20 cellular contexts compared by ENCODE assay signal in the genomic region with DNA sequence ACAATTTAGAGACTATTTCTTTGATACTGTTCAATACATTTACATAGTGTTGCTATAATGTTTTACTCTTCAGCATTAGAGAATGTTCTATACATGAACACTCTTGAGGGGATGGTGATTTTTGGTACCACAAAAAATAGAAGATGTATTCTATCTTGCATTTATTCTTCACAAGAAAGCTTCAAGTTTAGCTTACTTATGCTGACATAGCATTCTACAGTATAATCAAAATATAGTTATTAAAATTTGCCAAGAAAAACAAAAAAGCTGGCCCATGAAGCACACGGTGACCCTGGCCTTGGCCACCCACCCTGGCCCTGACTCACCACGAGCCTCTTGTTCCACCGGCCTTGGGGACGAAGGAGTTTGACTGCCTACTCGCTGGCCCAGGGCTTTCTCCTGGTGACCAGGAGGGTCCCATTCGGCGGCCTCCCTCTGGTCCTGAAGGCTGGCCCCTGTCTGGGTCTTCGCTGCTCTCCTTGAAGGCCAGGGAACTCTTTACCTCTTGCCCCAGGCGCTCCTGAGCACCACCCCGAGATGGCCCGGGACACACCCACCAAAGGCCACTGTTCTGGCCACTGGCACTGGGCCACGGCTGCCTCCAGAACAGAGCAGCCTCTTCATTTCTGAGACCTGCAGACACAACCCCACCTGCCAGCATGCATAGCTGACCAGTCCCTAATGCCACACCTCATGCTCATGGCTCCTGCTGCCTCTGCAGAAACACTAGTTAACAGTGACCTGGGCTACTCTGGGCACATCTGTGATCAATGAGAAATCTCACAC. TPM values are rescaled to one million over a fixed set of nuclear protein-coding genes. Genes with fewer than 3 reads are reported as not detected.
DNase-seq lines count a peak whose midpoint lies in the region; ATAC-seq and TF ChIP-seq lines count a peak whose summit lies in the region.
"Had no signal": no experiment of that assay in that cellular context is flagged by ENCODE, and none has a peak within 500 bp of the region (broad histone marks: within the 10 kb centered on the region; RNA-seq: fewer than 3 reads in every experiment).

No MANE protein-coding gene starts in this region.

- POLR2A ChIA-PET in activated CD4-positive, alpha-beta memory T cell treated with anti-CD3 and anti-CD28 coated beads, Interleukin-2, amount 10 ng/mL, durations not matched to agents 7 days and 5 days (lab: Charles Lee) = interaction anchor here (0.7 to 1.5 kb wide), 4 partner anchors 8 to 103 kb away, joined by 3 to 8 read pairs (median 4); partner anchors contain the start of genes ERN1 and PRR29
- POLR2A ChIA-PET in activated CD4-positive, alpha-beta memory T cell treated with anti-CD3 and anti-CD28 coated beads for 36 hours (lab: Charles Lee) = interaction anchor here (1.2 to 1.4 kb wide), 2 partner anchors 18 to 103 kb away, joined by 3 to 7 read pairs; no protein-coding TSS in a partner anchor

- no peaks in the 10 kb centered on the region for H3K9me3 Mint-ChIP-seq in activated CD4-positive, alpha-beta memory T cell treated with anti-CD3 and anti-CD28 coated beads, Interleukin-2, amount 10 ng/mL, durations not matched to agents 7 days and 5 days
- H3K9me3 Mint-ChIP-seq in activated CD4-positive, alpha-beta memory T cell treated with anti-CD3 and anti-CD28 coated beads for 36 hours = no peaks in the 10 kb centered on the region
- no peaks in the 10 kb centered on the region for H3K9me3 Mint-ChIP-seq in nephron
- H3K9me3 Mint-ChIP-seq: CD8-positive, alpha-beta memory T cell; H9; HFFc6 had no signal

- ATAC-seq in HG02678 (IDR thresholded peaks at IDR 0.05; ENCODE audit: unreplicated experiment) (no peak), esophagus mucosa (no peak)

- H3K27me3 Mint-ChIP-seq in activated CD4-positive, alpha-beta memory T cell treated with anti-CD3 and anti-CD28 coated beads, Interleukin-2, amount 10 ng/mL, durations not matched to agents 7 days and 5 days = no peaks in the 10 kb centered on the region
- H3K27me3 Mint-ChIP-seq in activated CD4-positive, alpha-beta memory T cell treated with anti-CD3 and anti-CD28 coated beads for 36 hours = no peaks in the 10 kb centered on the region
- H3K27me3 Mint-ChIP-seq in nephron (ENCODE audit: low read depth) = peaks cover 4% of the 10 kb centered on the region
- H3K27me3 Mint-ChIP-seq: CD8-positive, alpha-beta memory T cell had no signal

- H3K4me3 ChIP-seq in choroid plexus epithelial cell (ENCODE audit: low read depth, low read length) = no peak overlapping the region
- H3K4me3 ChIP-seq: BLaER1 treated with 17β-estradiol and CSF1 and Interleukin-3, amounts not matched to agents 10 nM and 100 nM; GM23248 had no signal

- peak overlapping the region; percentile 6 for H3K27ac Mint-ChIP-seq in activated CD4-positive, alpha-beta memory T cell treated with anti-CD3 and anti-CD28 coated beads, Interleukin-2, amount 10 ng/mL, durations not matched to agents 7 days and 5 days
- no peak overlapping the region for H3K27ac Mint-ChIP-seq in activated CD4-positive, alpha-beta memory T cell treated with anti-CD3 and anti-CD28 coated beads for 36 hours
- H3K27ac Mint-ChIP-seq in nephron = peak overlapping the region; percentile 74 to 81 (median 81)
- H3K27ac Mint-ChIP-seq: HFFc6 had no signal

- H3K4me3 Mint-ChIP-seq in activated CD4-positive, alpha-beta memory T cell treated with anti-CD3 and anti-CD28 coated beads, Interleukin-2, amount 10 ng/mL, durations not matched to agents 7 days and 5 days = no peak overlapping the region
- H3K4me3 Mint-ChIP-seq in activated CD4-positive, alpha-beta memory T cell treated with anti-CD3 and anti-CD28 coated beads for 36 hours = no peak overlapping the region
- H3K4me3 Mint-ChIP-seq in nephron = no peak overlapping the region
- H3K4me3 Mint-ChIP-seq: H9, HFFc6 had no signal

- H3K36me3 Mint-ChIP-seq in activated CD4-positive, alpha-beta memory T cell treated with anti-CD3 and anti-CD28 coated beads, Interleukin-2, amount 10 ng/mL, durations not matched to agents 7 days and 5 days (ENCODE audit: low read depth) = peaks cover 87% of the 10 kb centered on the region
- H3K36me3 Mint-ChIP-seq in activated CD4-positive, alpha-beta memory T cell treated with anti-CD3 and anti-CD28 coated beads for 36 hours = peaks cover 52% of the 10 kb centered on the region
- peaks cover 36% of the 10 kb centered on the region for H3K36me3 Mint-ChIP-seq in nephron (ENCODE audit: low read depth)

- TF ChIP-seq CTCF in choroid plexus epithelial cell (conservative IDR thresholded peaks at IDR 0.05; ENCODE audit: low read depth, low read length) (no peak), nephron (IDR thresholded peaks at IDR 0.05; ENCODE audit: unreplicated experiment in 3 of 3) (no peak)

- CTCF ChIA-PET in activated CD4-positive, alpha-beta memory T cell treated with anti-CD3 and anti-CD28 coated beads, Interleukin-2, amount 10 ng/mL, durations not matched to agents 7 days and 5 days (lab: Charles Lee) = interaction anchor here (1.6 to 2.3 kb wide), 3 partner anchors 11 to 91 kb away, joined by 3 to 22 read pairs (median 6); no protein-coding TSS in a partner anchor
- CTCF ChIA-PET in activated CD4-positive, alpha-beta memory T cell treated with anti-CD3 and anti-CD28 coated beads for 36 hours (lab: Charles Lee) = interaction anchor here (0.7 to 4.1 kb wide), 9 partner anchors 8 to 124 kb away, joined by 3 to 31 read pairs (median 4); partner anchors contain the start of genes GH1 and ICAM2

- no peak for DNase-seq in activated CD4-positive, alpha-beta memory T cell treated with anti-CD3 and anti-CD28 coated beads, Interleukin-2, amount 10 ng/mL, durations not matched to agents 7 days and 5 days
- DNase-seq in activated CD4-positive, alpha-beta memory T cell treated with anti-CD3 and anti-CD28 coated beads for 36 hours = no peak
- DNase-seq in choroid plexus epithelial cell (ENCODE audit: low read depth) (peak; percentile 17), HK-2 (ENCODE audit: unreplicated experiment) (no peak), cortex of kidney (lab: John Stamatoyannopoulos, UW) (no peak)
- DNase-seq: Calu3; CD8-positive, alpha-beta memory T cell; GM23248; H9; HFFc6; MV-4-11; NCI-H1417; NCI-H187; NCI-H446 treated with DMSO at 0.1 percent for 48 hours; NCI-H526 treated with DMSO at 0.1 percent for 48 hours; SHP77 had no signal

- peaks cover 33% of the 10 kb centered on the region for H3K4me1 Mint-ChIP-seq in activated CD4-positive, alpha-beta memory T cell treated with anti-CD3 and anti-CD28 coated beads, Interleukin-2, amount 10 ng/mL, durations not matched to agents 7 days and 5 days
- peaks cover 10% of the 10 kb centered on the region for H3K4me1 Mint-ChIP-seq in activated CD4-positive, alpha-beta memory T cell treated with anti-CD3 and anti-CD28 coated beads for 36 hours (ENCODE audit: low read depth)
- H3K4me1 Mint-ChIP-seq in nephron = peaks cover 18% of the 10 kb centered on the region
- H3K4me1 Mint-ChIP-seq: H9 had no signal

- intact Hi-C loops in activated CD4-positive, alpha-beta memory T cell treated with anti-CD3 and anti-CD28 coated beads for 36 hours (cut with micrococcal nuclease) = no loop called here

RNA-seq across cellular contexts. Expression of gene ICAM2, which starts 22.5 kb away (rescaled TPM):
- total RNA-seq in activated CD4-positive, alpha-beta memory T cell treated with anti-CD3 and anti-CD28 coated beads, Interleukin-2, amount 10 ng/mL, durations not matched to agents 7 days and 5 days = 100 to 1,000 TPM; 118 to 122 TPM
- total RNA-seq in activated CD4-positive, alpha-beta memory T cell treated with anti-CD3 and anti-CD28 coated beads for 36 hours = 10 to 100 TPM; 65.0 to 66.7 TPM
- total RNA-seq in esophagus mucosa = 3.5 TPM

RNA-seq across cellular contexts. Expression of gene PRR29, which starts 44.7 kb away (rescaled TPM):
- 10 to 100 TPM; 12.0 to 15.1 TPM for total RNA-seq in activated CD4-positive, alpha-beta memory T cell treated with anti-CD3 and anti-CD28 coated beads, Interleukin-2, amount 10 ng/mL, durations not matched to agents 7 days and 5 days
- 1 to 10 TPM; 2.0 to 3.4 TPM for total RNA-seq in activated CD4-positive, alpha-beta memory T cell treated with anti-CD3 and anti-CD28 coated beads for 36 hours
- total RNA-seq in esophagus mucosa = not detected
- total RNA-seq: GM23248 had no signal

Comparison
In these comparisons a context has a peak if more than half of its experiments do, and no peak if none do; other contexts are left out.
1. RNA of gene ICAM2, which starts 22.5 kb away (total RNA-seq): 118 to 122 TPM in activated CD4-positive, alpha-beta memory T cell treated with anti-CD3 and anti-CD28 coated beads, Interleukin-2, amount 10 ng/mL, durations not matched to agents 7 days and 5 days and 65.0 to 66.7 TPM in activated CD4-positive, alpha-beta memory T cell treated with anti-CD3 and anti-CD28 coated beads for 36 hours; 3.5 TPM in esophagus mucosa (single experiment); every median in the first group is over 10 times any median in the second.